In genomic region chr3:104206925-104207324, GRCh38 we compare ENCODE assay signal across 18 cellular contexts.
DNase-seq lines count a peak whose midpoint lies in the region; ATAC-seq and TF ChIP-seq lines count a peak whose summit lies in the region.
"Had no signal": no experiment of that assay in that cellular context is flagged by ENCODE, and none has a peak within 500 bp of the region (broad histone marks: within the 10 kb centered on the region; RNA-seq: fewer than 3 reads in every experiment).

No MANE protein-coding gene starts in this region.

- H3K9me3 Mint-ChIP-seq in progenitor cell of endocrine pancreas (ENCODE audit: low read depth) = no peaks in the 10 kb centered on the region

- no peaks in the 10 kb centered on the region for H3K36me3 Mint-ChIP-seq in progenitor cell of endocrine pancreas (ENCODE audit: insufficient read depth)
- H3K36me3 Mint-ChIP-seq: activated naive CD8-positive, alpha-beta T cell; natural killer cell treated with Interleukin-12 subunit alpha and Interleukin-12 subunit beta and Interleukin-15 and Interleukin-18, amount 100 ng/mL, for 72 hours; T-cell had no signal

- DNase-seq in COLO668 (lab: John Stamatoyannopoulos, UW; ENCODE audit: unreplicated experiment) = peak; percentile 0
- DNase-seq in DMS153 treated with DMSO at 0.1 percent for 48 hours (lab: John Stamatoyannopoulos, UW; ENCODE audit: unreplicated experiment) = peak; percentile 18
- peak; percentile 78 to 93 for DNase-seq in NCI-H2081 (lab: John Stamatoyannopoulos, UW)
- DNase-seq in SHP77 treated with DMSO at 0.1 percent for 48 hours (lab: John Stamatoyannopoulos, UW) = peak; percentile 82
- no peak for DNase-seq in SKM-1 treated with dmso at 0.1 percent for 144 hours (lab: John Stamatoyannopoulos, UW; ENCODE audit: unreplicated experiment)
- no peak for DNase-seq in cerebellar cortex (ENCODE audit: low spot score)
- no peak for DNase-seq in progenitor cell of endocrine pancreas (ENCODE audit: low spot score, unreplicated experiment)
- DNase-seq: effector memory CD8-positive, alpha-beta T cell; left cardiac atrium; midbrain; MM.1S; stimulated activated CD4-positive, alpha-beta T cell treated with anti-CD3 and anti-CD28 coated beads, Interleukin-15, amount 100 ng/mL, for 24 hours; T-cell had no signal

- no peak overlapping the region for H3K27ac Mint-ChIP-seq in progenitor cell of endocrine pancreas
- H3K27ac Mint-ChIP-seq: activated naive CD8-positive, alpha-beta T cell; activated T-helper 1 cell treated with anti-CD3 and anti-CD28 coated beads, Interleukin-12 subunit alpha, Interleukin-12 subunit beta, Interleukin-2, Interleukin-4 antibody, amounts not matched to agents 30 ng/mL and 10 ng/mL and 1 ng/mL, durations not matched to agents 14 hours and 24 hours and 36 hours; effector memory CD8-positive, alpha-beta T cell; natural killer cell treated with Interleukin-12 subunit alpha and Interleukin-12 subunit beta and Interleukin-15 and Interleukin-18, amount 100 ng/mL, for 72 hours; T-cell had no signal

- no peak for ATAC-seq in GM18870 (IDR thresholded peaks at IDR 0.05; ENCODE audit: unreplicated experiment)
- ATAC-seq: effector memory CD8-positive, alpha-beta T cell; left cardiac atrium; natural killer cell treated with Interleukin-12 subunit alpha and Interleukin-12 subunit beta and Interleukin-15 and Interleukin-18, amount 100 ng/mL, for 72 hours; sciatic nerve; T-cell had no signal

- H3K4me1 Mint-ChIP-seq in progenitor cell of endocrine pancreas (ENCODE audit: low read depth) = peaks cover 2% of the 10 kb centered on the region
- H3K4me1 Mint-ChIP-seq: T-cell had no signal

- no peak overlapping the region for H3K4me3 Mint-ChIP-seq in progenitor cell of endocrine pancreas (ENCODE audit: low read depth)
- H3K4me3 Mint-ChIP-seq: activated naive CD8-positive, alpha-beta T cell; activated T-helper 1 cell treated with anti-CD3 and anti-CD28 coated beads, Interleukin-12 subunit alpha, Interleukin-12 subunit beta, Interleukin-2, Interleukin-4 antibody, amounts not matched to agents 30 ng/mL and 10 ng/mL and 1 ng/mL, durations not matched to agents 14 hours and 24 hours and 36 hours; effector memory CD8-positive, alpha-beta T cell; natural killer cell treated with Interleukin-12 subunit alpha and Interleukin-12 subunit beta and Interleukin-15 and Interleukin-18, amount 100 ng/mL, for 72 hours; T-cell had no signal

- H3K27me3 Mint-ChIP-seq in progenitor cell of endocrine pancreas = no peaks in the 10 kb centered on the region
- H3K27me3 Mint-ChIP-seq: activated naive CD8-positive, alpha-beta T cell; effector memory CD8-positive, alpha-beta T cell; natural killer cell treated with Interleukin-12 subunit alpha and Interleukin-12 subunit beta and Interleukin-15 and Interleukin-18, amount 100 ng/mL, for 72 hours; T-cell had no signal

- no peak for TF ChIP-seq CTCF in progenitor cell of endocrine pancreas (IDR thresholded peaks at IDR 0.05; ENCODE audit: unreplicated experiment)

Comparison
In these comparisons a context has a peak if more than half of its experiments do, and no peak if none do; other contexts are left out.
1. DNase-seq: peak in COLO668 (single experiment), DMS153 treated with DMSO at 0.1 percent for 48 hours (single experiment), NCI-H2081 (2 of 2) and SHP77 treated with DMSO at 0.1 percent for 48 hours (single experiment); none in SKM-1 treated with dmso at 0.1 percent for 144 hours (single experiment), cerebellar cortex (single experiment) and progenitor cell of endocrine pancreas (single experiment).